1 cellular context compared by ENCODE assay signal in the genomic region with DNA sequence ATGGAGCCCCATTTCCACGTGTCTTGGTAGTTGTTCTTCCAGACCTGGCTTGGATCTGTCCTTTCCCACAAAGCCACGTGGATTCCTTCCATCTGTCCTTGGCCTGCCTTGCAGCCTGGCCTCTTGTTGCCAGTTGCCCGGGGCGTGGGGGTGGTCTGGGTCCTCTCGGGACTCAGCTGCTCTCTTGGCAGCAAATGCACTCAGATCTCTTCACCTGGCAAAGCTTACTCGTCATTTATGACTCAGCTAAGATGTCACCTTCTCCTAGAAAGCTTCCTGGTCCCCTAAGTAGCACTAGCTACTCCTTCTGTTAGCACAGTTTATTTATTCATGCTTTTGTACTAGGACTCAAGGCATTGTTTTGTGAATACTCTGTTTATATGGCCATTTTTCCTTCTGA.
TF ChIP-seq lines count a peak whose summit lies in the region.

No MANE protein-coding gene starts in this region.

TF ChIP-seq in HEK293, 187 proteins besides CTCF, POLR2A, EP300 and RAD21 (continued from another document):
- TF ChIP-seq, protein P1, sequence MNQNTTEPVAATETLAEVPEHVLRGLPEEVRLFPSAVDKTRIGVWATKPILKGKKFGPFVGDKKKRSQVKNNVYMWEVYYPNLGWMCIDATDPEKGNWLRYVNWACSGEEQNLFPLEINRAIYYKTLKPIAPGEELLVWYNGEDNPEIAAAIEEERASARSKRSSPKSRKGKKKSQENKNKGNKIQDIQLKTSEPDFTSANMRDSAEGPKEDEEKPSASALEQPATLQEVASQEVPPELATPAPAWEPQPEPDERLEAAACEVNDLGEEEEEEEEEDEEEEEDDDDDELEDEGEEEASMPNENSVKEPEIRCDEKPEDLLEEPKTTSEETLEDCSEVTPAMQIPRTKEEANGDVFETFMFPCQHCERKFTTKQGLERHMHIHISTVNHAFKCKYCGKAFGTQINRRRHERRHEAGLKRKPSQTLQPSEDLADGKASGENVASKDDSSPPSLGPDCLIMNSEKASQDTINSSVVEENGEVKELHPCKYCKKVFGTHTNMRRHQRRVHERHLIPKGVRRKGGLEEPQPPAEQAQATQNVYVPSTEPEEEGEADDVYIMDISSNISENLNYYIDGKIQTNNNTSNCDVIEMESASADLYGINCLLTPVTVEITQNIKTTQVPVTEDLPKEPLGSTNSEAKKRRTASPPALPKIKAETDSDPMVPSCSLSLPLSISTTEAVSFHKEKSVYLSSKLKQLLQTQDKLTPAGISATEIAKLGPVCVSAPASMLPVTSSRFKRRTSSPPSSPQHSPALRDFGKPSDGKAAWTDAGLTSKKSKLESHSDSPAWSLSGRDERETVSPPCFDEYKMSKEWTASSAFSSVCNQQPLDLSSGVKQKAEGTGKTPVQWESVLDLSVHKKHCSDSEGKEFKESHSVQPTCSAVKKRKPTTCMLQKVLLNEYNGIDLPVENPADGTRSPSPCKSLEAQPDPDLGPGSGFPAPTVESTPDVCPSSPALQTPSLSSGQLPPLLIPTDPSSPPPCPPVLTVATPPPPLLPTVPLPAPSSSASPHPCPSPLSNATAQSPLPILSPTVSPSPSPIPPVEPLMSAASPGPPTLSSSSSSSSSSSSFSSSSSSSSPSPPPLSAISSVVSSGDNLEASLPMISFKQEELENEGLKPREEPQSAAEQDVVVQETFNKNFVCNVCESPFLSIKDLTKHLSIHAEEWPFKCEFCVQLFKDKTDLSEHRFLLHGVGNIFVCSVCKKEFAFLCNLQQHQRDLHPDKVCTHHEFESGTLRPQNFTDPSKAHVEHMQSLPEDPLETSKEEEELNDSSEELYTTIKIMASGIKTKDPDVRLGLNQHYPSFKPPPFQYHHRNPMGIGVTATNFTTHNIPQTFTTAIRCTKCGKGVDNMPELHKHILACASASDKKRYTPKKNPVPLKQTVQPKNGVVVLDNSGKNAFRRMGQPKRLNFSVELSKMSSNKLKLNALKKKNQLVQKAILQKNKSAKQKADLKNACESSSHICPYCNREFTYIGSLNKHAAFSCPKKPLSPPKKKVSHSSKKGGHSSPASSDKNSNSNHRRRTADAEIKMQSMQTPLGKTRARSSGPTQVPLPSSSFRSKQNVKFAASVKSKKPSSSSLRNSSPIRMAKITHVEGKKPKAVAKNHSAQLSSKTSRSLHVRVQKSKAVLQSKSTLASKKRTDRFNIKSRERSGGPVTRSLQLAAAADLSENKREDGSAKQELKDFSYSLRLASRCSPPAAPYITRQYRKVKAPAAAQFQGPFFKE (tag by site-specific recombination; IDR thresholded peaks at IDR 0.05; ENCODE audit: borderline replicate concordance): no peak
- TF ChIP-seq, protein P2, sequence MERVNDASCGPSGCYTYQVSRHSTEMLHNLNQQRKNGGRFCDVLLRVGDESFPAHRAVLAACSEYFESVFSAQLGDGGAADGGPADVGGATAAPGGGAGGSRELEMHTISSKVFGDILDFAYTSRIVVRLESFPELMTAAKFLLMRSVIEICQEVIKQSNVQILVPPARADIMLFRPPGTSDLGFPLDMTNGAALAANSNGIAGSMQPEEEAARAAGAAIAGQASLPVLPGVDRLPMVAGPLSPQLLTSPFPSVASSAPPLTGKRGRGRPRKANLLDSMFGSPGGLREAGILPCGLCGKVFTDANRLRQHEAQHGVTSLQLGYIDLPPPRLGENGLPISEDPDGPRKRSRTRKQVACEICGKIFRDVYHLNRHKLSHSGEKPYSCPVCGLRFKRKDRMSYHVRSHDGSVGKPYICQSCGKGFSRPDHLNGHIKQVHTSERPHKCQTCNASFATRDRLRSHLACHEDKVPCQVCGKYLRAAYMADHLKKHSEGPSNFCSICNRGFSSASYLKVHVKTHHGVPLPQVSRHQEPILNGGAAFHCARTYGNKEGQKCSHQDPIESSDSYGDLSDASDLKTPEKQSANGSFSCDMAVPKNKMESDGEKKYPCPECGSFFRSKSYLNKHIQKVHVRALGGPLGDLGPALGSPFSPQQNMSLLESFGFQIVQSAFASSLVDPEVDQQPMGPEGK (tag by site-specific recombination; IDR thresholded peaks at IDR 0.05): no peak
- TF ChIP-seq ZFP41 (tag by site-specific recombination; IDR thresholded peaks at IDR 0.05; ENCODE audit: borderline replicate concordance): no peak
- TF ChIP-seq ZNF747 (tag by site-specific recombination; IDR thresholded peaks at IDR 0.05): no peak
- no peak for TF ChIP-seq ZNF843 (tag by site-specific recombination; IDR thresholded peaks at IDR 0.05)
- TF ChIP-seq SCRT2 (tag by site-specific recombination; IDR thresholded peaks at IDR 0.05): no peak
- peak; percentile 86 for TF ChIP-seq OSR2 (tag by site-specific recombination; IDR thresholded peaks at IDR 0.05)
- TF ChIP-seq ZNF23 (tag by site-specific recombination; IDR thresholded peaks at IDR 0.05; ENCODE audit: borderline replicate concordance): no peak
